In genomic region chr4:172125438-172125837, GRCh38 we compare ENCODE assay signal across 30 cellular contexts.
"Had no signal": no experiment of that assay in that cellular context is flagged by ENCODE, and none has a peak within 500 bp of the region (broad histone marks: within the 10 kb centered on the region; RNA-seq: fewer than 3 reads in every experiment).

No MANE protein-coding gene starts in this region.

- ATAC-seq: effector memory CD8-positive, alpha-beta T cell; gastrocnemius medialis; left colon; naive thymus-derived CD8-positive, alpha-beta T cell; psoas muscle; stimulated activated effector memory CD8-positive, alpha-beta T cell treated with anti-CD3 and anti-CD28 coated beads, Interleukin-12 subunit alpha, Interleukin-12 subunit beta, amount 100 ng/mL, for 72 hours had no signal

- H3K27me3 Mint-ChIP-seq: activated CD4-positive, alpha-beta memory T cell treated with anti-CD3 and anti-CD28 coated beads, Interleukin-2, amount 10 ng/mL, durations not matched to agents 7 days and 5 days; activated CD4-positive, alpha-beta T cell treated with anti-CD3 and anti-CD28 coated beads, Interleukin-2, amount 10 ng/mL, durations not matched to agents 7 days and 5 days; activated T-cell treated with anti-CD3 and anti-CD28 coated beads, Interleukin-2, amount 50 U/mL, for 24 hours; effector memory CD8-positive, alpha-beta T cell; naive thymus-derived CD8-positive, alpha-beta T cell had no signal

- H3K9ac ChIP-seq: parathyroid adenoma had no signal

- H3K36me3 ChIP-seq: gastrocnemius medialis, sigmoid colon, stomach, thyroid gland, upper lobe of left lung, vagina had no signal

- H3K9me3 Mint-ChIP-seq: activated CD4-positive, alpha-beta memory T cell treated with anti-CD3 and anti-CD28 coated beads, Interleukin-2, amount 10 ng/mL, durations not matched to agents 7 days and 5 days; activated CD4-positive, alpha-beta T cell treated with anti-CD3 and anti-CD28 coated beads, Interleukin-2, amount 10 ng/mL, durations not matched to agents 7 days and 5 days; activated T-cell treated with anti-CD3 and anti-CD28 coated beads, Interleukin-2, amount 50 U/mL, for 24 hours; neural crest cell had no signal

- H3K4me1 Mint-ChIP-seq: activated CD4-positive, alpha-beta memory T cell treated with anti-CD3 and anti-CD28 coated beads, Interleukin-2, amount 10 ng/mL, durations not matched to agents 7 days and 5 days; activated CD4-positive, alpha-beta T cell treated with anti-CD3 and anti-CD28 coated beads, Interleukin-2, amount 10 ng/mL, durations not matched to agents 7 days and 5 days; immature natural killer cell; naive thymus-derived CD8-positive, alpha-beta T cell; neural crest cell; stimulated activated effector memory CD8-positive, alpha-beta T cell treated with anti-CD3 and anti-CD28 coated beads, Interleukin-12 subunit alpha, Interleukin-12 subunit beta, amount 100 ng/mL, for 72 hours had no signal

- H3K4me3 ChIP-seq: gastrocnemius medialis, psoas muscle, sigmoid colon, stomach, thyroid gland, upper lobe of left lung, vagina had no signal

- FAIRE-seq: kidney, small intestine had no signal

- H3K36me3 Mint-ChIP-seq: naive thymus-derived CD8-positive, alpha-beta T cell; stimulated activated effector memory CD8-positive, alpha-beta T cell treated with anti-CD3 and anti-CD28 coated beads, Interleukin-12 subunit alpha, Interleukin-12 subunit beta, amount 100 ng/mL, for 72 hours had no signal

- H3K4me3 Mint-ChIP-seq: activated CD4-positive, alpha-beta memory T cell treated with anti-CD3 and anti-CD28 coated beads, Interleukin-2, amount 10 ng/mL, durations not matched to agents 7 days and 5 days; activated CD4-positive, alpha-beta T cell treated with anti-CD3 and anti-CD28 coated beads, Interleukin-2, amount 10 ng/mL, durations not matched to agents 7 days and 5 days; activated T-cell treated with anti-CD3 and anti-CD28 coated beads, Interleukin-2, amount 50 U/mL, for 24 hours; effector memory CD8-positive, alpha-beta T cell; immature natural killer cell; naive thymus-derived CD8-positive, alpha-beta T cell; neural crest cell; stimulated activated effector memory CD8-positive, alpha-beta T cell treated with anti-CD3 and anti-CD28 coated beads, Interleukin-12 subunit alpha, Interleukin-12 subunit beta, amount 100 ng/mL, for 72 hours had no signal

- H3K4me1 ChIP-seq: gastrocnemius medialis, parathyroid adenoma, psoas muscle, sigmoid colon, stomach, thyroid gland, upper lobe of left lung, vagina had no signal

- H3K79me2 ChIP-seq: parathyroid adenoma had no signal

- H3K27ac Mint-ChIP-seq: activated CD4-positive, alpha-beta memory T cell treated with anti-CD3 and anti-CD28 coated beads, Interleukin-2, amount 10 ng/mL, durations not matched to agents 7 days and 5 days; activated CD4-positive, alpha-beta T cell treated with anti-CD3 and anti-CD28 coated beads, Interleukin-2, amount 10 ng/mL, durations not matched to agents 7 days and 5 days; activated T-cell treated with anti-CD3 and anti-CD28 coated beads, Interleukin-2, amount 50 U/mL, for 24 hours; effector memory CD8-positive, alpha-beta T cell; immature natural killer cell; stimulated activated effector memory CD8-positive, alpha-beta T cell treated with anti-CD3 and anti-CD28 coated beads, Interleukin-12 subunit alpha, Interleukin-12 subunit beta, amount 100 ng/mL, for 72 hours had no signal

- H3K27ac ChIP-seq: gastrocnemius medialis, parathyroid adenoma, psoas muscle, sigmoid colon, stomach, thyroid gland, upper lobe of left lung, vagina had no signal

- DNase-seq: activated CD4-positive, alpha-beta memory T cell treated with anti-CD3 and anti-CD28 coated beads, Interleukin-2, amount 10 ng/mL, durations not matched to agents 7 days and 5 days; activated CD4-positive, alpha-beta T cell treated with anti-CD3 and anti-CD28 coated beads for 1 hour; activated CD4-positive, alpha-beta T cell treated with anti-CD3 and anti-CD28 coated beads, Interleukin-2, amount 10 ng/mL, durations not matched to agents 7 days and 5 days; activated CD8-positive, alpha-beta memory T cell treated with anti-CD3 and anti-CD28 coated beads, Interleukin-2, amount 50 U/mL, for 48 hours; activated gamma-delta T cell; activated naive CD4-positive, alpha-beta T cell treated with anti-CD3 and anti-CD28 coated beads, Interleukin-2, amount 50 U/mL, for 16 hours; activated T-cell treated with anti-CD3 and anti-CD28 coated beads, Interleukin-2, amount 50 U/mL, for 24 hours; amniotic stem cell; caudate nucleus; cortex of kidney; effector memory CD8-positive, alpha-beta T cell; erythroblast; gastrocnemius medialis; hypothalamus; immature natural killer cell; kidney; left colon; naive thymus-derived CD8-positive, alpha-beta T cell; nucleus accumbens; psoas muscle; sigmoid colon; small intestine; stimulated activated CD4-positive, alpha-beta T cell treated with anti-CD3 and anti-CD28 coated beads, Interleukin-4, amount 100 ng/mL, for 24 hours; stomach; thyroid gland; upper lobe of left lung had no signal

- H3K9me3 ChIP-seq: gastrocnemius medialis, psoas muscle, sigmoid colon, thyroid gland, upper lobe of left lung, vagina had no signal

- H2AFZ ChIP-seq: parathyroid adenoma had no signal

- H3K27me3 ChIP-seq: gastrocnemius medialis, sigmoid colon, stomach, thyroid gland, upper lobe of left lung, vagina had no signal
